ENCODE assay signal across 1 cellular context in genomic region chr1:45004281-45004920, GRCh38.
TF ChIP-seq lines count a peak whose summit lies in the region.

No MANE protein-coding gene starts in this region.

TF ChIP-seq in H1, 55 proteins besides CTCF, POLR2A, EP300 and RAD21:
- no peak for TF ChIP-seq SIN3A (conservative IDR thresholded peaks at IDR 0.05 in 1 of 2, IDR thresholded peaks at IDR 0.05 in 1 of 2; ENCODE audit: low read depth in 1 of 2, low read length in 2 of 2)
- no peak for TF ChIP-seq SRF (IDR thresholded peaks at IDR 0.05; ENCODE audit: low read depth, low read length)
- no peak for TF ChIP-seq GABPA (IDR thresholded peaks at IDR 0.05; ENCODE audit: borderline replicate concordance, insufficient read depth, low read length)
- no peak for TF ChIP-seq KDM1A (IDR thresholded peaks at IDR 0.05; ENCODE audit: borderline replicate concordance, low read length)
